10 cellular contexts compared by ENCODE assay signal in the genomic region with DNA sequence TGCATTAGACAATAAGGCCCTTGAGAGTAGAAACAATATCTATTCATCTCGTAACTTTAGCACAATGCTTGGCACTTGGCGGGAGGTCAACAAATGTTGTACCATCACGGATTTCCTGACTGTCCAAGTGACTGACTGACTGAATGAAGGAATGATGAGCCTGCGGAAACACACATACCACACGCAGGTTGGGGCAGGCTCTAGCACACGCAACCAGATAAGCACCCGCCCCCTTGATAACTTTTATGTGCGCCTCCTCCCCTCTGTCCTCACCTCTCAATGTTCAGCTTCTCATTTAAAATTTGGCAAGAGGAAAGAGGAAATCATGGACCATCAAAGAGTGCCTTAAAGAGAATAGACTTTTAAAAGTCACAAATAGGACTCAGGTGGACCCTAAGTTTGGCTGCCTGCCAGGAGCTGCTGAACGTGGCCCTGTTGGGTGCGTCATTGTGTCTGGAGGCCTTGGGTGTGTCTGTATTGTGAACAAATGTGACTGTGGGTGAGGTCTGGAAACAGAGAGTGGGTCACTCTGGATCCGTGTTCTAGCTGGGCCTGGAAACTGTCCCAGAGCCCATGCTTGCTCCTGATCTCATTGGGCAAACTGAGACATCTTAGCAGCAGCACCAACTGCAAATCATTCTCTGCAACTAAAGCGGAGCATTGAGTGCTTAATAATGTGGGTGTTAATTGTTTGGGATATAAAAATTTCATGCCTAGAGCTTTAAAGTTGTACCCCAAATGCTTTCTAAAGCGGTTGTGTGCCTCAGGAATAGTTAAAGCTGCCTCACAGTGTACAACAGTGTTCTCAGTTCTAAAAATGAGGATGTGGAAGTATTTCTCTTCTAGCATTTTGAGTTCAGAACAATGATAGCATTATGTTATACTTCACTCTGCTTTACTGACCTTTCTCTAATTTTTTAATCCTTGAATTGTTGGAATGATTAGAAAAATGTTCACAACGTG. TPM values are rescaled to one million over a fixed set of nuclear protein-coding genes. Genes with fewer than 3 reads are reported as not detected.
A peak's percentile ranks its signal among the peaks of the same experiment; 100 is the strongest.
DNase-seq lines count a peak whose midpoint lies in the region; ATAC-seq and TF ChIP-seq lines count a peak whose summit lies in the region.
"Had no signal": no experiment of that assay in that cellular context is flagged by ENCODE, and none has a peak within 500 bp of the region (broad histone marks: within the 10 kb centered on the region; RNA-seq: fewer than 3 reads in every experiment).

No MANE protein-coding gene starts in this region.

- H3K4me1 ChIP-seq in colonic mucosa = no peaks in the 10 kb centered on the region
- H3K4me1 ChIP-seq in upper lobe of right lung = no peaks in the 10 kb centered on the region

- H3K4me3 Mint-ChIP-seq in activated CD4-positive, alpha-beta memory T cell treated with anti-CD3 and anti-CD28 coated beads, Interleukin-2, amount 10 ng/mL, durations not matched to agents 7 days and 5 days = no peak overlapping the region
- no peak overlapping the region for H3K4me3 Mint-ChIP-seq in activated CD4-positive, alpha-beta memory T cell treated with anti-CD3 and anti-CD28 coated beads for 36 hours
- H3K4me3 Mint-ChIP-seq in nephron progenitor cell = no peak overlapping the region

- TF ChIP-seq CTCF in colonic mucosa (IDR thresholded peaks at IDR 0.05) = no peak
- no peak for TF ChIP-seq CTCF in upper lobe of right lung (IDR thresholded peaks at IDR 0.05)
- no peak for TF ChIP-seq CTCF in nephron progenitor cell (IDR thresholded peaks at IDR 0.05)

- H3K27me3 ChIP-seq in colonic mucosa (no peaks in the 10 kb centered on the region), upper lobe of right lung (no peaks in the 10 kb centered on the region)

- POLR2A ChIA-PET in activated CD4-positive, alpha-beta memory T cell treated with anti-CD3 and anti-CD28 coated beads, Interleukin-2, amount 10 ng/mL, durations not matched to agents 7 days and 5 days (lab: Charles Lee) = interaction anchor here (1.0 kb wide), 1 partner anchor 22 kb away, joined by 4 read pairs; no protein-coding TSS in a partner anchor
- POLR2A ChIA-PET in activated CD4-positive, alpha-beta memory T cell treated with anti-CD3 and anti-CD28 coated beads for 36 hours (lab: Charles Lee) = no interaction called here

- intact Hi-C loops in activated CD4-positive, alpha-beta memory T cell treated with anti-CD3 and anti-CD28 coated beads for 36 hours (cut with micrococcal nuclease) = no loop called here
- intact Hi-C loops in colonic mucosa (cut with DNase I) = no loop called here
- intact Hi-C loops in upper lobe of right lung (cut with DNase I) = no loop called here

- H3K9ac ChIP-seq in colonic mucosa (ENCODE audit: low read depth in 2 of 2, low read length in 2 of 2) = peak overlapping the region in 1 of 2 donors; percentile 26

- no peaks in the 10 kb centered on the region for H3K9me3 ChIP-seq in colonic mucosa
- no peaks in the 10 kb centered on the region for H3K9me3 ChIP-seq in upper lobe of right lung

- no peak overlapping the region for H3K27ac Mint-ChIP-seq in activated CD4-positive, alpha-beta memory T cell treated with anti-CD3 and anti-CD28 coated beads, Interleukin-2, amount 10 ng/mL, durations not matched to agents 7 days and 5 days
- H3K27ac Mint-ChIP-seq in activated CD4-positive, alpha-beta memory T cell treated with anti-CD3 and anti-CD28 coated beads for 36 hours = no peak overlapping the region
- no peak overlapping the region for H3K27ac Mint-ChIP-seq in nephron progenitor cell

- H3K27me3 Mint-ChIP-seq in activated CD4-positive, alpha-beta memory T cell treated with anti-CD3 and anti-CD28 coated beads, Interleukin-2, amount 10 ng/mL, durations not matched to agents 7 days and 5 days = peaks cover 13% of the 10 kb centered on the region
- H3K27me3 Mint-ChIP-seq in activated CD4-positive, alpha-beta memory T cell treated with anti-CD3 and anti-CD28 coated beads for 36 hours = no peaks in the 10 kb centered on the region
- H3K27me3 Mint-ChIP-seq in nephron progenitor cell (ENCODE audit: low read depth, poor library complexity) = peaks cover 8% of the 10 kb centered on the region

- peaks cover 1% of the 10 kb centered on the region for H3K4me1 Mint-ChIP-seq in activated CD4-positive, alpha-beta memory T cell treated with anti-CD3 and anti-CD28 coated beads, Interleukin-2, amount 10 ng/mL, durations not matched to agents 7 days and 5 days
- peaks cover 2% of the 10 kb centered on the region for H3K4me1 Mint-ChIP-seq in activated CD4-positive, alpha-beta memory T cell treated with anti-CD3 and anti-CD28 coated beads for 36 hours (ENCODE audit: low read depth)
- no peaks in the 10 kb centered on the region for H3K4me1 Mint-ChIP-seq in nephron progenitor cell

- peak; percentile 12 for DNase-seq in activated CD4-positive, alpha-beta memory T cell treated with anti-CD3 and anti-CD28 coated beads, Interleukin-2, amount 10 ng/mL, durations not matched to agents 7 days and 5 days
- DNase-seq in activated CD4-positive, alpha-beta memory T cell treated with anti-CD3 and anti-CD28 coated beads for 36 hours = no peak
- DNase-seq in colonic mucosa = peak; percentile 88
- DNase-seq in lung microvascular endothelial cell (ENCODE audit: low read depth in 2 of 2) = peak; percentile 8 to 94
- DNase-seq in upper lobe of right lung = peak; percentile 59
- DNase-seq in nephron progenitor cell = no peak
- DNase-seq in T-helper 2 cell = no peak
- DNase-seq in NCI-H2171 treated with DMSO at 0.1 percent for 48 hours (lab: John Stamatoyannopoulos, UW) = no peak
- DNase-seq: ACHN, glutamatergic neuron had no signal

- H3K36me3 ChIP-seq in colonic mucosa = no peaks in the 10 kb centered on the region
- H3K36me3 ChIP-seq in upper lobe of right lung = no peaks in the 10 kb centered on the region

- no peaks in the 10 kb centered on the region for H3K36me3 Mint-ChIP-seq in activated CD4-positive, alpha-beta memory T cell treated with anti-CD3 and anti-CD28 coated beads, Interleukin-2, amount 10 ng/mL, durations not matched to agents 7 days and 5 days (ENCODE audit: low read depth)
- H3K36me3 Mint-ChIP-seq in activated CD4-positive, alpha-beta memory T cell treated with anti-CD3 and anti-CD28 coated beads for 36 hours = no peaks in the 10 kb centered on the region
- no peaks in the 10 kb centered on the region for H3K36me3 Mint-ChIP-seq in nephron progenitor cell (ENCODE audit: low read depth)

- ATAC-seq in upper lobe of right lung = peak; percentile 51

- H3K27ac ChIP-seq in colonic mucosa (peak overlapping the region; percentile 82), upper lobe of right lung (no peak overlapping the region)

- no peaks in the 10 kb centered on the region for H3K9me3 Mint-ChIP-seq in activated CD4-positive, alpha-beta memory T cell treated with anti-CD3 and anti-CD28 coated beads, Interleukin-2, amount 10 ng/mL, durations not matched to agents 7 days and 5 days
- no peaks in the 10 kb centered on the region for H3K9me3 Mint-ChIP-seq in activated CD4-positive, alpha-beta memory T cell treated with anti-CD3 and anti-CD28 coated beads for 36 hours
- peaks cover 4% of the 10 kb centered on the region for H3K9me3 Mint-ChIP-seq in nephron progenitor cell

- CTCF ChIA-PET in activated CD4-positive, alpha-beta memory T cell treated with anti-CD3 and anti-CD28 coated beads, Interleukin-2, amount 10 ng/mL, durations not matched to agents 7 days and 5 days (lab: Charles Lee) = interaction anchor here (0.8 to 1.1 kb wide), 3 partner anchors 63 to 89 kb away, joined by 3 to 4 read pairs (median 3); no protein-coding TSS in a partner anchor
- CTCF ChIA-PET in activated CD4-positive, alpha-beta memory T cell treated with anti-CD3 and anti-CD28 coated beads for 36 hours (lab: Charles Lee) = interaction anchor here (0.9 to 4.0 kb wide), 3 partner anchors 49 to 138 kb away, joined by 3 to 11 read pairs (median 4); no protein-coding TSS in a partner anchor

- H3K4me3 ChIP-seq in colonic mucosa (no peak overlapping the region), upper lobe of right lung (no peak overlapping the region)

RNA-seq across cellular contexts. Expression of a gene that starts 47.6 kb away (rescaled TPM):
- total RNA-seq in activated CD4-positive, alpha-beta memory T cell treated with anti-CD3 and anti-CD28 coated beads, Interleukin-2, amount 10 ng/mL, durations not matched to agents 7 days and 5 days = 10 to 100 TPM; 23.7 to 25.3 TPM
- total RNA-seq in activated CD4-positive, alpha-beta memory T cell treated with anti-CD3 and anti-CD28 coated beads for 36 hours = 10 to 100 TPM; 22.2 to 24.6 TPM
- total RNA-seq in colonic mucosa = 10 to 100 TPM; 13.8 to 60.0 TPM
- 76.9 and 156 TPM in 2 replicates for total RNA-seq in lung microvascular endothelial cell
- total RNA-seq in upper lobe of right lung = 62.6 TPM

Comparison
In these comparisons a context has a peak if more than half of its experiments do, and no peak if none do; other contexts are left out.
1. DNase-seq: peak in activated CD4-positive, alpha-beta memory T cell treated with anti-CD3 and anti-CD28 coated beads, Interleukin-2, amount 10 ng/mL, durations not matched to agents 7 days and 5 days (single experiment), colonic mucosa (single experiment), lung microvascular endothelial cell (2 of 2) and upper lobe of right lung (single experiment); none in activated CD4-positive, alpha-beta memory T cell treated with anti-CD3 and anti-CD28 coated beads for 36 hours (single experiment), nephron progenitor cell (single experiment), T-helper 2 cell (0 of 5) and NCI-H2171 treated with DMSO at 0.1 percent for 48 hours (single experiment).